ENCODE assay signal across 22 cellular contexts in genomic region chr3:181568248-181568647, GRCh38.
"Had no signal": no experiment of that assay in that cellular context is flagged by ENCODE, and none has a peak within 500 bp of the region (broad histone marks: within the 10 kb centered on the region; RNA-seq: fewer than 3 reads in every experiment).

No MANE protein-coding gene starts in this region.

- H3K27ac Mint-ChIP-seq: activated B cell treated with CpG ODN at 0.5 μM for 24 hours; activated CD8-positive, alpha-beta T cell treated with anti-CD3 and anti-CD28 coated beads for 36 hours; activated T-helper 17 cell treated with anti-CD3 and anti-CD28 coated beads, Interleukin-2, amount 50 U/mL, for 72 hours; nephron progenitor cell; T-cell had no signal

- H3K4me1 Mint-ChIP-seq: activated B cell treated with CpG ODN at 0.5 μM for 24 hours; activated T-helper 17 cell treated with anti-CD3 and anti-CD28 coated beads, Interleukin-2, amount 50 U/mL, for 72 hours; T-cell had no signal

- H3K36me3 Mint-ChIP-seq: T-cell had no signal

- H3K9me3 ChIP-seq: esophagus squamous epithelium, left lung, tibial nerve, uterus had no signal

- H3K4me3 Mint-ChIP-seq: activated B cell treated with CpG ODN at 0.5 μM for 24 hours; activated CD8-positive, alpha-beta T cell treated with anti-CD3 and anti-CD28 coated beads for 36 hours; activated T-helper 17 cell treated with anti-CD3 and anti-CD28 coated beads, Interleukin-2, amount 50 U/mL, for 72 hours; nephron progenitor cell; T-cell had no signal

- H3K4me3 ChIP-seq: coronary artery, esophagus squamous epithelium, left lung, uterus had no signal

- H3K27ac ChIP-seq: brain microvascular endothelial cell, coronary artery, esophagus squamous epithelium, left lung, uterus had no signal

- H3K4me1 ChIP-seq: esophagus squamous epithelium, left lung, tibial nerve, uterus had no signal

- H3K27me3 ChIP-seq: brain microvascular endothelial cell, esophagus squamous epithelium, left lung, tibial nerve, uterus had no signal

- ATAC-seq: activated CD8-positive, alpha-beta T cell treated with anti-CD3 and anti-CD28 coated beads for 36 hours; activated T-helper 17 cell treated with anti-CD3 and anti-CD28 coated beads, Interleukin-2, amount 50 U/mL, for 72 hours; left lung; T-cell had no signal

- H3K9me3 Mint-ChIP-seq: activated B cell treated with CpG ODN at 0.5 μM for 24 hours, nephron progenitor cell had no signal

- H3K36me3 ChIP-seq: brain microvascular endothelial cell, esophagus squamous epithelium, left lung, tibial nerve, uterus had no signal

- DNase-seq: activated B cell treated with CpG ODN at 0.5 μM for 24 hours; activated CD4-positive, alpha-beta T cell treated with anti-CD3 and anti-CD28 coated beads for 48 hours; activated CD8-positive, alpha-beta T cell treated with anti-CD3 and anti-CD28 coated beads for 36 hours; activated naive CD4-positive, alpha-beta T cell treated with Interleukin-2 at 50 U/mL for 16 hours; activated T-cell treated with anti-CD3 and anti-CD28 coated beads, Interleukin-2, amount 50 U/mL, for 1 hour; brain microvascular endothelial cell; esophagus squamous epithelium; foreskin melanocyte; hypothalamus; left lung; nephron progenitor cell; nucleus accumbens; retina; stimulated activated CD4-positive, alpha-beta T cell treated with anti-CD3 and anti-CD28 coated beads, Interleukin-12 subunit alpha, Interleukin-12 subunit beta, amount 100 ng/mL, for 4 hours; stimulated activated CD4-positive, alpha-beta T cell treated with anti-CD3 and anti-CD28 coated beads, Interleukin-1b, Interleukin-23, amount 100 ng/mL, for 48 hours; stimulated activated CD8-positive, alpha-beta memory T cell treated with anti-CD3 and anti-CD28 coated beads, Interleukin-4, amount 100 ng/mL, for 48 hours; stimulated activated naive CD4-positive, alpha-beta T cell; T-cell; uterus had no signal

- H3K27me3 Mint-ChIP-seq: activated B cell treated with CpG ODN at 0.5 μM for 24 hours; activated CD8-positive, alpha-beta T cell treated with anti-CD3 and anti-CD28 coated beads for 36 hours; activated T-helper 17 cell treated with anti-CD3 and anti-CD28 coated beads, Interleukin-2, amount 50 U/mL, for 72 hours; T-cell had no signal
